1 cellular context compared by ENCODE assay signal in the genomic region with DNA sequence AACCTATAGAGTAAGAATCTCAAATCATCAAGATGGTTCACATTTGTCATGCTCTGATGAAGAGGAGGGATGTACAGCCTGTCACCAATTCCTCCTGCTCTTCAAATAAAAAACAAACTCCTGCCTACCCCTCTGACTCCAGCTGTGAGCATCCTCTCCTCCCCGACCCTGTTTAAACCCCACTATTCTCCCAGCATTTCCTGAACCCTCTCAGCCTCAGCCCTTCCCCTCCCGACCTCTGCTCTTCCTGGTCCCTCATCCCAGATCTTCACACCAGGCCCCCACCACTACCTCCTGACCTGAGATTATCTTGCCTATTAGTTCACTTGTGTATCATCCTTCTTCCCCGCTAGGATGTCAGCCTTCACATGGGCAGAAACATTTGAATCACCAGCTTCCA.
TF ChIP-seq lines count a peak whose summit lies in the region.

No MANE protein-coding gene starts in this region.

TF ChIP-seq in GM23338, 12 proteins besides CTCF, POLR2A, EP300 and RAD21 (continued from another document):
- TF ChIP-seq EZH2phosphoT487 (IDR thresholded peaks at IDR 0.05; ENCODE audit: unreplicated experiment): no peak
- TF ChIP-seq, protein P1, sequence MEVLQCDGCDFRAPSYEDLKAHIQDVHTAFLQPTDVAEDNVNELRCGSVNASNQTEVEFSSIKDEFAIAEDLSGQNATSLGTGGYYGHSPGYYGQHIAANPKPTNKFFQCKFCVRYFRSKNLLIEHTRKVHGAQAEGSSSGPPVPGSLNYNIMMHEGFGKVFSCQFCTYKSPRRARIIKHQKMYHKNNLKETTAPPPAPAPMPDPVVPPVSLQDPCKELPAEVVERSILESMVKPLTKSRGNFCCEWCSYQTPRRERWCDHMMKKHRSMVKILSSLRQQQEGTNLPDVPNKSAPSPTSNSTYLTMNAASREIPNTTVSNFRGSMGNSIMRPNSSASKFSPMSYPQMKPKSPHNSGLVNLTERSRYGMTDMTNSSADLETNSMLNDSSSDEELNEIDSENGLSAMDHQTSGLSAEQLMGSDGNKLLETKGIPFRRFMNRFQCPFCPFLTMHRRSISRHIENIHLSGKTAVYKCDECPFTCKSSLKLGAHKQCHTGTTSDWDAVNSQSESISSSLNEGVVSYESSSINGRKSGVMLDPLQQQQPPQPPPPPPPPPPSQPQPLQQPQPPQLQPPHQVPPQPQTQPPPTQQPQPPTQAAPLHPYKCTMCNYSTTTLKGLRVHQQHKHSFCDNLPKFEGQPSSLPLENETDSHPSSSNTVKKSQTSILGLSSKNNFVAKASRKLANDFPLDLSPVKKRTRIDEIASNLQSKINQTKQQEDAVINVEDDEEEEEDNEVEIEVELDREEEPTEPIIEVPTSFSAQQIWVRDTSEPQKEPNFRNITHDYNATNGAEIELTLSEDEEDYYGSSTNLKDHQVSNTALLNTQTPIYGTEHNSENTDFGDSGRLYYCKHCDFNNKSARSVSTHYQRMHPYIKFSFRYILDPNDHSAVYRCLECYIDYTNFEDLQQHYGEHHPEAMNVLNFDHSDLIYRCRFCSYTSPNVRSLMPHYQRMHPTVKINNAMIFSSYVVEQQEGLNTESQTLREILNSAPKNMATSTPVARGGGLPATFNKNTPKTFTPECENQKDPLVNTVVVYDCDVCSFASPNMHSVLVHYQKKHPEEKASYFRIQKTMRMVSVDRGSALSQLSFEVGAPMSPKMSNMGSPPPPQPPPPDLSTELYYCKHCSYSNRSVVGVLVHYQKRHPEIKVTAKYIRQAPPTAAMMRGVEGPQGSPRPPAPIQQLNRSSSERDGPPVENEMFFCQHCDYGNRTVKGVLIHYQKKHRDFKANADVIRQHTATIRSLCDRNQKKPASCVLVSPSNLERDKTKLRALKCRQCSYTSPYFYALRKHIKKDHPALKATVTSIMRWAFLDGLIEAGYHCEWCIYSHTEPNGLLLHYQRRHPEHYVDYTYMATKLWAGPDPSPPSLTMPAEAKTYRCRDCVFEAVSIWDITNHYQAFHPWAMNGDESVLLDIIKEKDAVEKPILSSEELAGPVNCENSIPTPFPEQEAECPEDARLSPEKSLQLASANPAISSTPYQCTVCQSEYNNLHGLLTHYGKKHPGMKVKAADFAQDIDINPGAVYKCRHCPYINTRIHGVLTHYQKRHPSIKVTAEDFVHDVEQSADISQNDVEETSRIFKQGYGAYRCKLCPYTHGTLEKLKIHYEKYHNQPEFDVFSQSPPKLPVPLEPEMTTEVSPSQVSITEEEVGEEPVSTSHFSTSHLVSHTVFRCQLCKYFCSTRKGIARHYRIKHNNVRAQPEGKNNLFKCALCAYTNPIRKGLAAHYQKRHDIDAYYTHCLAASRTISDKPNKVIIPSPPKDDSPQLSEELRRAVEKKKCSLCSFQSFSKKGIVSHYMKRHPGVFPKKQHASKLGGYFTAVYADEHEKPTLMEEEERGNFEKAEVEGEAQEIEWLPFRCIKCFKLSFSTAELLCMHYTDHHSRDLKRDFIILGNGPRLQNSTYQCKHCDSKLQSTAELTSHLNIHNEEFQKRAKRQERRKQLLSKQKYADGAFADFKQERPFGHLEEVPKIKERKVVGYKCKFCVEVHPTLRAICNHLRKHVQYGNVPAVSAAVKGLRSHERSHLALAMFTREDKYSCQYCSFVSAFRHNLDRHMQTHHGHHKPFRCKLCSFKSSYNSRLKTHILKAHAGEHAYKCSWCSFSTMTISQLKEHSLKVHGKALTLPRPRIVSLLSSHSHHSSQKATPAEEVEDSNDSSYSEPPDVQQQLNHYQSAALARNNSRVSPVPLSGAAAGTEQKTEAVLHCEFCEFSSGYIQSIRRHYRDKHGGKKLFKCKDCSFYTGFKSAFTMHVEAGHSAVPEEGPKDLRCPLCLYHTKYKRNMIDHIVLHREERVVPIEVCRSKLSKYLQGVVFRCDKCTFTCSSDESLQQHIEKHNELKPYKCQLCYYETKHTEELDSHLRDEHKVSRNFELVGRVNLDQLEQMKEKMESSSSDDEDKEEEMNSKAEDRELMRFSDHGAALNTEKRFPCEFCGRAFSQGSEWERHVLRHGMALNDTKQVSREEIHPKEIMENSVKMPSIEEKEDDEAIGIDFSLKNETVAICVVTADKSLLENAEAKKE (CRISPR knock-in tag; IDR thresholded peaks at IDR 0.05): no peak
- no peak for TF ChIP-seq CREB1 (CRISPR knock-in tag; IDR thresholded peaks at IDR 0.05; ENCODE audit: low read depth)
- no peak for TF ChIP-seq NANOG (IDR thresholded peaks at IDR 0.05; ENCODE audit: borderline replicate concordance)
- no peak for TF ChIP-seq POLR2AphosphoS5 (IDR thresholded peaks at IDR 0.05; ENCODE audit: low read depth)
